3 cellular contexts compared by ENCODE assay signal in genomic region chr15:57034613-57035012, GRCh38.
"Had no signal": no experiment of that assay in that cellular context is flagged by ENCODE, and none has a peak within 500 bp of the region (broad histone marks: within the 10 kb centered on the region; RNA-seq: fewer than 3 reads in every experiment).

No MANE protein-coding gene starts in this region.

- DNase-seq: H9, HCEC 1CT had no signal

- H3K4me3 ChIP-seq: GM23338 had no signal
